In genomic region chr10:11170993-11171416, GRCh38 we compare ENCODE assay signal across 8 cellular contexts.
DNase-seq lines count a peak whose midpoint lies in the region; ATAC-seq and TF ChIP-seq lines count a peak whose summit lies in the region.

No MANE protein-coding gene starts in this region.

- H3K4me3 ChIP-seq in tibial nerve (peak overlapping the region in 1 of 4 donors; percentile 73), prostate gland (no peak overlapping the region)

- peak; percentile 25 to 65 for TF ChIP-seq EP300 in tibial nerve (IDR thresholded peaks at IDR 0.05)

- H3K9me3 ChIP-seq in tibial nerve (no peaks in the 10 kb centered on the region), prostate gland (no peaks in the 10 kb centered on the region)

- H3K27me3 ChIP-seq in tibial nerve (no peaks in the 10 kb centered on the region), prostate gland (replicated peaks; ENCODE audit: insufficient read depth) (no peaks in the 10 kb centered on the region)

- 31 to 34% methylated on average over 5 of the region's 5 CpGs for WGBS in tibial nerve, 2 donors
- WGBS in prostate gland = 76% methylated on average over 5 of the region's 5 CpGs

- H3K27ac ChIP-seq in caudate nucleus (ENCODE audit: low read depth, low read length) (peak overlapping the region; percentile 72), tibial nerve (peak overlapping the region; percentile 30 to 95 (median 76)), prostate gland (no peak overlapping the region)

- peak in 1 of 2 donors; percentile 13 for TF ChIP-seq POLR2A in tibial nerve (IDR thresholded peaks at IDR 0.05)
- TF ChIP-seq POLR2A in prostate gland (IDR thresholded peaks at IDR 0.05) = no peak

- H3K36me3 ChIP-seq in tibial nerve (peaks cover 0 to 39% (median 0%) of the 10 kb centered on the region in 3 donors), prostate gland (no peaks in the 10 kb centered on the region)

- peaks cover 0 to 90% (median 32%) of the 10 kb centered on the region in 4 donors for H3K4me1 ChIP-seq in tibial nerve
- no peaks in the 10 kb centered on the region for H3K4me1 ChIP-seq in prostate gland (replicated peaks)

- TF ChIP-seq CTCF in tibial nerve (IDR thresholded peaks at IDR 0.05) = no peak
- no peak for TF ChIP-seq CTCF in prostate gland (IDR thresholded peaks at IDR 0.05)

- peak; percentile 33 for ATAC-seq in HG03520 (IDR thresholded peaks at IDR 0.05; ENCODE audit: unreplicated experiment)

- intact Hi-C loops in prostate gland (cut with DNase I) = no loop called here
- intact Hi-C loops in posterior vena cava (cut with DNase I) = no loop called here

- peak in 2 of 3 donors; percentile 52 to 57 for DNase-seq in stimulated activated CD4-positive, alpha-beta T cell treated with anti-CD3 and anti-CD28 coated beads, Interleukin-12 subunit alpha, Interleukin-12 subunit beta, amount 100 ng/mL, for 48 hours (ENCODE audit: low read depth in 2 of 3, low spot score in 1 of 3)
- no peak for DNase-seq in stimulated activated CD4-positive, alpha-beta T cell treated with anti-CD3 and anti-CD28 coated beads, Interleukin-12 subunit alpha, Interleukin-12 subunit beta, amount 100 ng/mL, for 4 hours
- DNase-seq in caudate nucleus (lab: John Stamatoyannopoulos, UW) (no peak), tibial nerve (ENCODE audit: low spot score in 2 of 2) (no peak), prostate gland (ENCODE audit: low spot score) (no peak), posterior vena cava (ENCODE audit: low spot score) (no peak), iPS-NIHi11 (ENCODE audit: low spot score) (no peak)

Comparison
In these comparisons a context has a peak if more than half of its experiments do, and no peak if none do; other contexts are left out.
1. DNase-seq: peak in stimulated activated CD4-positive, alpha-beta T cell treated with anti-CD3 and anti-CD28 coated beads, Interleukin-12 subunit alpha, Interleukin-12 subunit beta, amount 100 ng/mL, for 48 hours (2 of 3); none in stimulated activated CD4-positive, alpha-beta T cell treated with anti-CD3 and anti-CD28 coated beads, Interleukin-12 subunit alpha, Interleukin-12 subunit beta, amount 100 ng/mL, for 4 hours (single experiment), caudate nucleus (0 of 61), tibial nerve (0 of 2), prostate gland (single experiment), posterior vena cava (single experiment) and iPS-NIHi11 (single experiment).
2. H3K27ac ChIP-seq: peak in caudate nucleus (single experiment) and tibial nerve (4 of 4); none in prostate gland (0 of 2).